16 cellular contexts compared by ENCODE assay signal in genomic region chr7:27254625-27255024, GRCh38. TPM values are rescaled to one million over a fixed set of nuclear protein-coding genes. Genes with fewer than 3 reads are reported as not detected.
"Had no signal": no experiment of that assay in that cellular context is flagged by ENCODE, and none has a peak within 500 bp of the region (broad histone marks: within the 10 kb centered on the region; RNA-seq: fewer than 3 reads in every experiment).

No MANE protein-coding gene starts in this region.

- H3K9me3 ChIP-seq: prostate gland, suprapubic skin had no signal

- H3K36me3 ChIP-seq: prostate gland, suprapubic skin had no signal

- H3K4me3 ChIP-seq: dorsolateral prefrontal cortex, prostate gland, suprapubic skin had no signal

- ATAC-seq: activated T-cell treated with anti-CD3 and anti-CD28 coated beads, Interleukin-2, amount 50 U/mL, for 72 hours; left lobe of liver; sciatic nerve; stimulated activated naive CD8-positive, alpha-beta T cell treated with anti-CD3 and anti-CD28 coated beads, Interleukin-15, Interleukin-2, amounts not matched to agents 100 U/mL and 50 U/mL, for 24 hours had no signal

- DNase-seq: activated CD4-positive, alpha-beta memory T cell treated with anti-CD3 and anti-CD28 coated beads for 36 hours; activated naive CD8-positive, alpha-beta T cell treated with anti-CD3 and anti-CD28 coated beads, Interleukin-2, amount 10 ng/mL, durations not matched to agents 7 days and 5 days; activated T-cell treated with anti-CD3 and anti-CD28 coated beads, Interleukin-2, amount 50 U/mL, for 72 hours; anterior cingulate cortex; dorsolateral prefrontal cortex; glutamatergic neuron; occipital lobe; stimulated activated CD4-positive, alpha-beta T cell treated with anti-CD3 and anti-CD28 coated beads, Interleukin-2, amount 100 ng/mL, for 24 hours; stimulated activated naive CD8-positive, alpha-beta T cell treated with anti-CD3 and anti-CD28 coated beads, Interleukin-15, Interleukin-2, amounts not matched to agents 100 U/mL and 50 U/mL, for 24 hours had no signal

- H3K4me1 ChIP-seq: prostate gland had no signal

- H3K27ac ChIP-seq: dorsolateral prefrontal cortex, prostate gland, suprapubic skin had no signal

RNA-seq across cellular contexts. Expression of gene EVX1, which starts 12.0 kb away (rescaled TPM):
- total RNA-seq: activated CD4-positive, alpha-beta memory T cell treated with anti-CD3 and anti-CD28 coated beads for 36 hours; activated naive CD8-positive, alpha-beta T cell treated with anti-CD3 and anti-CD28 coated beads, Interleukin-2, amount 10 ng/mL, durations not matched to agents 7 days and 5 days; chondrocyte; left lobe of liver; occipital lobe; sciatic nerve; suprapubic skin; T-helper 2 cell treated with Interferon-gamma antibody and Interleukin-4, amounts not matched to agents 100 ng/mL and 5 ng/mL, for 36 hours had no signal
- polyA plus RNA-seq: esophagus had no signal

RNA-seq across cellular contexts. Expression of gene HOXA13, which starts 54.7 kb away (rescaled TPM):
- total RNA-seq: activated CD4-positive, alpha-beta memory T cell treated with anti-CD3 and anti-CD28 coated beads for 36 hours; activated naive CD8-positive, alpha-beta T cell treated with anti-CD3 and anti-CD28 coated beads, Interleukin-2, amount 10 ng/mL, durations not matched to agents 7 days and 5 days; activated T-cell treated with anti-CD3 and anti-CD28 coated beads, Interleukin-2, amount 50 U/mL, for 72 hours; chondrocyte; occipital lobe; T-helper 2 cell treated with Interferon-gamma antibody and Interleukin-4, amounts not matched to agents 100 ng/mL and 5 ng/mL, for 36 hours had no signal
- polyA plus RNA-seq: esophagus had no signal
